In the genomic region with DNA sequence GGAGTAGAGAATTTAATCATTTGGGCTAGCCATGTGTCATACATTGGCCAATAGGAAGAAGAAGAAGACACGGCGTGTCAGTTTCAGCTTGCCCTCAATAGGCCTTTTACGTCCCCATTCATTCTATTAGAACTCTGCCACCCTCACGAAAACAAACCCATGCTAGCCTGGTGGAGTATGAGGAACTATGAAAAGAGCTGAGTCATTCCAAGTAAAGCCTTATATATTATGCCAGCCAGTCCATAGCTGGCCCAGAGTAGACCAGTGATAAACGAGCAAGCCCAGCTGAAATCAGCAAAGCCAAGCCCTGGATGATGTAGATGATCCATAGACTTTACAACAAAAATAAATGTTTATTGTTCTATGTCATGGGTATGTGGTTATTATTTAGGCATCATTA, we compare ENCODE assay signal across 25 cellular contexts.
"Had no signal": no experiment of that assay in that cellular context is flagged by ENCODE, and none has a peak within 500 bp of the region (broad histone marks: within the 10 kb centered on the region; RNA-seq: fewer than 3 reads in every experiment).

No MANE protein-coding gene starts in this region.

- DNase-seq: activated CD4-positive, alpha-beta memory T cell treated with anti-CD3 and anti-CD28 coated beads, Interleukin-2, amount 10 ng/mL, durations not matched to agents 7 days and 5 days; activated CD4-positive, alpha-beta T cell treated with anti-CD3 and anti-CD28 coated beads, Interleukin-2, amount 10 ng/mL, durations not matched to agents 24 days and 14 days; activated effector memory CD4-positive, alpha-beta T cell treated with Interleukin-2 at 50 U/mL for 16 hours; activated naive CD4-positive, alpha-beta T cell treated with anti-CD3 and anti-CD28 coated beads for 36 hours; activated naive CD8-positive, alpha-beta T cell treated with anti-CD3 and anti-CD28 coated beads, Interleukin-2, amount 10 ng/mL, durations not matched to agents 7 days and 5 days; activated T-cell treated with anti-CD3 and anti-CD28 coated beads, Interleukin-2, amount 50 U/mL, for 72 hours; amniotic stem cell; colonic mucosa; dorsolateral prefrontal cortex; effector memory CD8-positive, alpha-beta T cell; gastrocnemius medialis; head of caudate nucleus; hypothalamus; left cardiac atrium; nephron progenitor cell; right cardiac atrium; stimulated activated CD4-positive, alpha-beta T cell treated with anti-CD3 and anti-CD28 coated beads, Interleukin-12 subunit alpha, Interleukin-12 subunit beta, amount 100 ng/mL, for 4 hours; stimulated activated CD4-positive, alpha-beta T cell treated with anti-CD3 and anti-CD28 coated beads, Interleukin-4, amount 100 ng/mL, for 4 hours; stomach; T-helper 9 cell; transverse colon had no signal

- H3K9me3 Mint-ChIP-seq: activated CD4-positive, alpha-beta T cell treated with anti-CD3 and anti-CD28 coated beads, Interleukin-2, amount 10 ng/mL, durations not matched to agents 24 days and 14 days; activated naive CD4-positive, alpha-beta T cell treated with anti-CD3 and anti-CD28 coated beads for 36 hours; activated naive CD8-positive, alpha-beta T cell treated with anti-CD3 and anti-CD28 coated beads, Interleukin-2, amount 10 ng/mL, durations not matched to agents 7 days and 5 days; nephron progenitor cell had no signal

- H3K36me3 Mint-ChIP-seq: activated naive CD8-positive, alpha-beta T cell treated with anti-CD3 and anti-CD28 coated beads, Interleukin-2, amount 10 ng/mL, durations not matched to agents 7 days and 5 days had no signal

- H3K27ac Mint-ChIP-seq: activated CD4-positive, alpha-beta memory T cell treated with anti-CD3 and anti-CD28 coated beads, Interleukin-2, amount 10 ng/mL, durations not matched to agents 7 days and 5 days; activated CD4-positive, alpha-beta T cell treated with anti-CD3 and anti-CD28 coated beads, Interleukin-2, amount 10 ng/mL, durations not matched to agents 24 days and 14 days; activated naive CD4-positive, alpha-beta T cell treated with anti-CD3 and anti-CD28 coated beads for 36 hours; activated naive CD8-positive, alpha-beta T cell treated with anti-CD3 and anti-CD28 coated beads, Interleukin-2, amount 10 ng/mL, durations not matched to agents 7 days and 5 days; activated T-cell treated with anti-CD3 and anti-CD28 coated beads, Interleukin-2, amount 50 U/mL, for 72 hours; effector memory CD8-positive, alpha-beta T cell; nephron progenitor cell had no signal

- H3K27me3 Mint-ChIP-seq: activated CD4-positive, alpha-beta memory T cell treated with anti-CD3 and anti-CD28 coated beads, Interleukin-2, amount 10 ng/mL, durations not matched to agents 7 days and 5 days; activated CD4-positive, alpha-beta T cell treated with anti-CD3 and anti-CD28 coated beads, Interleukin-2, amount 10 ng/mL, durations not matched to agents 24 days and 14 days; activated naive CD8-positive, alpha-beta T cell treated with anti-CD3 and anti-CD28 coated beads, Interleukin-2, amount 10 ng/mL, durations not matched to agents 7 days and 5 days; effector memory CD8-positive, alpha-beta T cell had no signal

- H3K4me3 ChIP-seq: colonic mucosa, dorsolateral prefrontal cortex, esophagus muscularis mucosa, gastrocnemius medialis, stomach, transverse colon had no signal

- H3K36me3 ChIP-seq: colonic mucosa, esophagus muscularis mucosa, gastrocnemius medialis, stomach, transverse colon had no signal

- H3K4me3 Mint-ChIP-seq: activated CD4-positive, alpha-beta memory T cell treated with anti-CD3 and anti-CD28 coated beads, Interleukin-2, amount 10 ng/mL, durations not matched to agents 7 days and 5 days; activated CD4-positive, alpha-beta T cell treated with anti-CD3 and anti-CD28 coated beads, Interleukin-2, amount 10 ng/mL, durations not matched to agents 24 days and 14 days; activated naive CD4-positive, alpha-beta T cell treated with anti-CD3 and anti-CD28 coated beads for 36 hours; activated naive CD8-positive, alpha-beta T cell treated with anti-CD3 and anti-CD28 coated beads, Interleukin-2, amount 10 ng/mL, durations not matched to agents 7 days and 5 days; activated T-cell treated with anti-CD3 and anti-CD28 coated beads, Interleukin-2, amount 50 U/mL, for 72 hours; effector memory CD8-positive, alpha-beta T cell; nephron progenitor cell had no signal

- H3K4me1 ChIP-seq: colonic mucosa, parathyroid adenoma had no signal

- H3K79me2 ChIP-seq: parathyroid adenoma had no signal

- H3K4me1 Mint-ChIP-seq: activated CD4-positive, alpha-beta memory T cell treated with anti-CD3 and anti-CD28 coated beads, Interleukin-2, amount 10 ng/mL, durations not matched to agents 7 days and 5 days; activated CD4-positive, alpha-beta T cell treated with anti-CD3 and anti-CD28 coated beads, Interleukin-2, amount 10 ng/mL, durations not matched to agents 24 days and 14 days; activated naive CD8-positive, alpha-beta T cell treated with anti-CD3 and anti-CD28 coated beads, Interleukin-2, amount 10 ng/mL, durations not matched to agents 7 days and 5 days had no signal

- H3K9me3 ChIP-seq: colonic mucosa, esophagus muscularis mucosa, gastrocnemius medialis, stomach, transverse colon had no signal

- ATAC-seq: activated CD4-positive, CD25-positive, alpha-beta regulatory T cell treated with anti-CD3 and anti-CD28 coated beads, Interleukin-2, amount 50 U/mL, for 24 hours; activated T-cell treated with anti-CD3 and anti-CD28 coated beads, Interleukin-2, amount 50 U/mL, for 72 hours; effector memory CD8-positive, alpha-beta T cell; gastrocnemius medialis; left cardiac atrium; right cardiac atrium had no signal

- H3K27me3 ChIP-seq: colonic mucosa, dorsolateral prefrontal cortex, esophagus muscularis mucosa, gastrocnemius medialis, stomach, transverse colon had no signal

- H2AFZ ChIP-seq: parathyroid adenoma had no signal

- H3K9ac ChIP-seq: parathyroid adenoma had no signal

- H3K27ac ChIP-seq: colonic mucosa, dorsolateral prefrontal cortex, esophagus muscularis mucosa, gastrocnemius medialis, parathyroid adenoma, stomach, transverse colon, VCaP had no signal
